In genomic region chr4:152385551-152385950, GRCh38 we compare ENCODE assay signal across 9 cellular contexts.
DNase-seq lines count a peak whose midpoint lies in the region; ATAC-seq and TF ChIP-seq lines count a peak whose summit lies in the region.
"Had no signal": no experiment of that assay in that cellular context is flagged by ENCODE, and none has a peak within 500 bp of the region (broad histone marks: within the 10 kb centered on the region; RNA-seq: fewer than 3 reads in every experiment).

No MANE protein-coding gene starts in this region.

- TF ChIP-seq POLR2A in stomach (IDR thresholded peaks at IDR 0.05): no peak

- in situ Hi-C loops in G401 (cut with HindIII; ENCODE audit: low sequenced_read_pairs): no loop called here

- intact Hi-C loops in stomach (cut with DNase I; ENCODE audit: low total_unique reads): no loop called here

- no peak for TF ChIP-seq EP300 in stomach (IDR thresholded peaks at IDR 0.05)

- no peak overlapping the region for H3K27ac ChIP-seq in stomach

- no peaks in the 10 kb centered on the region for H3K27me3 Mint-ChIP-seq in neural crest cell (ENCODE audit: low read depth)

- H3K4me3 ChIP-seq in stomach: no peak overlapping the region

- TF ChIP-seq CTCF in neural crest cell (conservative IDR thresholded peaks at IDR 0.05) (peak; percentile 70), stomach (IDR thresholded peaks at IDR 0.05) (peak in 3 of 7 experiments; percentile 53 to 61 (median 55))

- no peaks in the 10 kb centered on the region for H3K27me3 ChIP-seq in stomach

- peaks cover 6% of the 10 kb centered on the region for H3K36me3 Mint-ChIP-seq in neural crest cell (ENCODE audit: low read depth)

- ATAC-seq in HG02588 (IDR thresholded peaks at IDR 0.05; ENCODE audit: unreplicated experiment) (no peak), GM21528 (IDR thresholded peaks at IDR 0.05; ENCODE audit: low FRiP score, unreplicated experiment) (no peak)

- H3K4me1 ChIP-seq in stomach: peaks cover 0 to 26% (median 6%) of the 10 kb centered on the region in 4 donors

- no peaks in the 10 kb centered on the region for H3K9me3 ChIP-seq in stomach

- H3K36me3 ChIP-seq in stomach: no peaks in the 10 kb centered on the region

- no peaks in the 10 kb centered on the region for H3K4me1 Mint-ChIP-seq in neural crest cell

- H3K4me3 Mint-ChIP-seq in neural crest cell: no peak overlapping the region
- H3K4me3 Mint-ChIP-seq: T-helper 1 cell treated with Interleukin-12 subunit alpha and Interleukin-12 subunit beta and Interleukin-4 antibody, amounts not matched to agents 30 μg/mL and 1 μg/mL, for 36 hours had no signal

- no peak overlapping the region for H3K27ac Mint-ChIP-seq in neural crest cell (ENCODE audit: unreplicated experiment)
- H3K27ac Mint-ChIP-seq: T-helper 1 cell treated with Interleukin-12 subunit alpha and Interleukin-12 subunit beta and Interleukin-4 antibody, amounts not matched to agents 30 μg/mL and 1 μg/mL, for 36 hours had no signal

- 0 to 16% (median 10%) methylated on average over 1 of the region's 1 CpG for WGBS in stomach, 5 donors

- DNase-seq in DMS 273 treated with DMSO at 0.1 percent for 48 hours (lab: John Stamatoyannopoulos, UW): peak; percentile 3
- DNase-seq in LHCN-M2 (ENCODE audit: low read depth): peak; percentile 25
- peak; percentile 25 for DNase-seq in cerebellar cortex (ENCODE audit: low spot score)
- DNase-seq in neural crest cell (ENCODE audit: low read depth, low spot score): no peak
- no peak for DNase-seq in G401 (ENCODE audit: low spot score)
- no peak for DNase-seq in stomach

- H3K9me3 Mint-ChIP-seq in neural crest cell: no peaks in the 10 kb centered on the region
- H3K9me3 Mint-ChIP-seq: T-helper 1 cell treated with Interleukin-12 subunit alpha and Interleukin-12 subunit beta and Interleukin-4 antibody, amounts not matched to agents 30 μg/mL and 1 μg/mL, for 36 hours had no signal

Comparison
In these comparisons a context has a peak if more than half of its experiments do, and no peak if none do; other contexts are left out.
1. DNase-seq: peak in DMS 273 treated with DMSO at 0.1 percent for 48 hours (single experiment), LHCN-M2 (single experiment) and cerebellar cortex (single experiment); none in neural crest cell (single experiment), G401 (single experiment) and stomach (single experiment).